Comparison of ENCODE assay signal across 26 cellular contexts in genomic region chr16:86330906-86331305, GRCh38.
DNase-seq lines count a peak whose midpoint lies in the region; ATAC-seq, FAIRE-seq and TF ChIP-seq lines count a peak whose summit lies in the region.
"Had no signal": no experiment of that assay in that cellular context is flagged by ENCODE, and none has a peak within 500 bp of the region (broad histone marks: within the 10 kb centered on the region; RNA-seq: fewer than 3 reads in every experiment).

No MANE protein-coding gene starts in this region.

- CTCF ChIA-PET in HepG2 (lab: Yijun Ruan, JAX; ENCODE audit: low intra/inter-chr PET ratio, low total read pairs), result no interaction called here

- TF ChIP-seq EP300 in HepG2 (IDR thresholded peaks at IDR 0.05; ENCODE audit: low read depth in 2 of 2, low read length in 2 of 2) (no peak), HepG2 (CRISPR knock-in tag; IDR thresholded peaks at IDR 0.05; ENCODE audit: borderline replicate concordance) (no peak)

- H3K9me3 Mint-ChIP-seq in naive thymus-derived CD8-positive, alpha-beta T cell, result no peaks in the 10 kb centered on the region

- H3K9me3 ChIP-seq in right lobe of liver, result no peaks in the 10 kb centered on the region
- no peaks in the 10 kb centered on the region for H3K9me3 ChIP-seq in HepG2 (ENCODE audit: low read length)
- H3K9me3 ChIP-seq in aorta (ENCODE audit: control insufficient read depth, low read length), result peaks cover 1% of the 10 kb centered on the region
- H3K9me3 ChIP-seq: BE2C, BLaER1 had no signal

- TF ChIP-seq CTCF in right lobe of liver (IDR thresholded peaks at IDR 0.05) (no peak), HepG2 (CRISPR knock-in tag; IDR thresholded peaks at IDR 0.05) (no peak)

- FAIRE-seq in HepG2 (lab: Jason Lieb, UNC), result no peak
- FAIRE-seq: A204.1, G401.6, GM12878, GM12892, GM18507, GM19239 had no signal

- intact Hi-C loops in right lobe of liver (cut with DNase I) (no loop called here), HepG2 (cut with micrococcal nuclease; ENCODE audit: unreplicated experiment) (no loop called here), posterior vena cava (cut with DNase I) (loop anchor here in 1 of 2 donors (10.0 kb wide), 1 partner anchor 256 kb away; no protein-coding TSS in a partner anchor), aorta (cut with DNase I) (no loop called here)

- H3K27me3 ChIP-seq in right lobe of liver (no peaks in the 10 kb centered on the region), HepG2 (ENCODE audit: control insufficient read depth in 1 of 2, insufficient read depth in 2 of 2, low read length in 2 of 2) (peaks cover 6 to 55% of the 10 kb centered on the region in 2 experiments; a peak in 4 of 5 replicates), aorta (ENCODE audit: control insufficient read depth in 1 of 2, insufficient read depth in 2 of 2, low read length in 1 of 2) (peaks cover 0 to 4% of the 10 kb centered on the region in 2 donors)
- H3K27me3 ChIP-seq: BLaER1 had no signal

- BruUV-seq in HepG2 (replicated peaks; lab: Mats Ljungman, UMichigan), result no TSS peak

- H3K4me1 Mint-ChIP-seq in naive thymus-derived CD8-positive, alpha-beta T cell, result peaks cover 0 to 1% (median 0%) of the 10 kb centered on the region in 4 donors
- H3K4me1 Mint-ChIP-seq: CD14-positive monocyte; CD4-positive, CD25-positive, alpha-beta regulatory T cell; CD8-positive, alpha-beta memory T cell had no signal

- no peak overlapping the region for H3K4me3 Mint-ChIP-seq in naive thymus-derived CD8-positive, alpha-beta T cell
- H3K4me3 Mint-ChIP-seq: CD4-positive, alpha-beta memory T cell; CD4-positive, CD25-positive, alpha-beta regulatory T cell; CD8-positive, alpha-beta memory T cell had no signal

- WGBS in right lobe of liver (ENCODE audit: insufficient coverage, low coverage, low lambda C conversion rate, missing lambda C conversion rate), result 42% methylated on average over 5 of the region's 14 CpGs
- WGBS in HepG2 (ENCODE audit: low lambda C conversion rate), result 25% methylated on average over 14 of the region's 14 CpGs
- 34 to 41% methylated on average over 14 of the region's 14 CpGs for WGBS in aorta, 2 donors

- peaks cover 13 to 61% (median 41%) of the 10 kb centered on the region in 5 donors for H3K27me3 Mint-ChIP-seq in naive thymus-derived CD8-positive, alpha-beta T cell

- no peak overlapping the region for H3K4me2 ChIP-seq in HepG2 (ENCODE audit: low read depth, low read length)
- H3K4me2 ChIP-seq: BLaER1 had no signal

- POLR2A ChIA-PET in HepG2 (lab: Yijun Ruan, JAX), result no interaction called here
- POLR2A ChIA-PET in naive thymus-derived CD8-positive, alpha-beta T cell (lab: Charles Lee), result no interaction called here

- H3K27ac Mint-ChIP-seq in naive thymus-derived CD8-positive, alpha-beta T cell, result no peak overlapping the region
- H3K27ac Mint-ChIP-seq: CD4-positive, alpha-beta memory T cell; CD4-positive, CD25-positive, alpha-beta regulatory T cell; CD8-positive, alpha-beta memory T cell had no signal

- H3K4me3 ChIP-seq in right lobe of liver (no peak overlapping the region), HepG2 (replicated peaks in 1 of 3; ENCODE audit: insufficient read depth in 1 of 3, low read depth in 2 of 3, low read length in 3 of 3) (no peak overlapping the region), aorta (ENCODE audit: low read length in 2 of 2) (no peak overlapping the region)
- H3K4me3 ChIP-seq: BLaER1, GM12878 had no signal

- no peak for TF ChIP-seq RAD21 in HepG2 (CRISPR knock-in tag; IDR thresholded peaks at IDR 0.05)

- H3K36me3 Mint-ChIP-seq in naive thymus-derived CD8-positive, alpha-beta T cell, result peaks cover 0 to 4% (median 0%) of the 10 kb centered on the region in 3 donors
- H3K36me3 Mint-ChIP-seq: CD14-positive monocyte; CD4-positive, alpha-beta memory T cell; CD4-positive, CD25-positive, alpha-beta regulatory T cell; CD8-positive, alpha-beta memory T cell had no signal

- no peak overlapping the region for H3K9ac ChIP-seq in HepG2 (ENCODE audit: insufficient read depth, low read depth, low read length)
- H3K9ac ChIP-seq: BLaER1 had no signal

- no peak overlapping the region for H3K27ac ChIP-seq in right lobe of liver
- H3K27ac ChIP-seq in HepG2 (ENCODE audit: extremely low read length, insufficient read depth, low read length), result no peak overlapping the region
- no peak overlapping the region for H3K27ac ChIP-seq in aorta (ENCODE audit: low read depth in 1 of 2, low read length in 2 of 2)
- H3K27ac ChIP-seq: BLaER1 had no signal

- no peak overlapping the region for H2AFZ ChIP-seq in HepG2 (ENCODE audit: low read length)

- H3K79me2 ChIP-seq in HepG2 (ENCODE audit: insufficient read depth, low read length), result no peaks in the 10 kb centered on the region

- ATAC-seq in right lobe of liver, result peak in 3 of 4 donors; percentile 21 to 44 (median 24)
- ATAC-seq in HepG2, result no peak
- ATAC-seq in left lobe of liver, result peak; percentile 14
- ATAC-seq in aorta (ENCODE audit: low FRiP score), result no peak
- no peak for ATAC-seq in GM18519 (IDR thresholded peaks at IDR 0.05; ENCODE audit: low FRiP score, unreplicated experiment)
- no peak for ATAC-seq in naive thymus-derived CD8-positive, alpha-beta T cell
- ATAC-seq: GM12878 had no signal

- in situ Hi-C loops in HepG2 (cut with HindIII; ENCODE audit: extremely low pct_ligation_motif_present, low pct_unique_long_range_greater_than_20kb), result no loop called here

- no peaks in the 10 kb centered on the region for H3K36me3 ChIP-seq in right lobe of liver
- no peaks in the 10 kb centered on the region for H3K36me3 ChIP-seq in HepG2 (replicated peaks in 1 of 2; ENCODE audit: control insufficient read depth in 1 of 2, insufficient read depth in 2 of 2, low read length in 2 of 2)
- no peaks in the 10 kb centered on the region for H3K36me3 ChIP-seq in aorta (ENCODE audit: control insufficient read depth in 1 of 2, insufficient read depth in 2 of 2, low read length in 1 of 2)
- H3K36me3 ChIP-seq: BE2C, BLaER1 had no signal

- no peak for DNase-seq in right lobe of liver
- no peak for DNase-seq in HepG2 (ENCODE audit: low spot score)
- no peak for DNase-seq in left lobe of liver (ENCODE audit: low spot score)
- peak; percentile 48 for DNase-seq in posterior vena cava (ENCODE audit: low spot score)
- peak; percentile 30 to 45 for DNase-seq in aorta
- no peak for DNase-seq in DMS 273 (lab: John Stamatoyannopoulos, UW; ENCODE audit: unreplicated experiment)
- no peak for DNase-seq in naive thymus-derived CD8-positive, alpha-beta T cell
- DNase-seq: 8988T; ACHN; BE2C; C1 segment of cervical spinal cord; CD4-positive, alpha-beta memory T cell; CD4-positive, CD25-positive, alpha-beta regulatory T cell; CD8-positive, alpha-beta memory T cell; COR-L47; DMS79 treated with DMSO at 0.1 percent for 48 hours; GF-D8 had no signal

- H4K20me1 ChIP-seq in HepG2 (ENCODE audit: insufficient read depth, low read length), result no peaks in the 10 kb centered on the region; the same call in 1 of the 2 replicates
- H4K20me1 ChIP-seq: BLaER1 had no signal

- H3K4me1 ChIP-seq in right lobe of liver (no peaks in the 10 kb centered on the region), HepG2 (ENCODE audit: insufficient read depth, low read length) (no peaks in the 10 kb centered on the region), aorta (ENCODE audit: control insufficient read depth in 1 of 2, insufficient read depth in 2 of 2, low read length in 2 of 2) (no peaks in the 10 kb centered on the region)
- H3K4me1 ChIP-seq: BE2C, BLaER1 had no signal

- TF ChIP-seq POLR2A in right lobe of liver (IDR thresholded peaks at IDR 0.05) (no peak), HepG2 (IDR thresholded peaks at IDR 0.05; ENCODE audit: insufficient read depth in 1 of 2, low read depth in 2 of 2, low read length in 2 of 2) (no peak)

TF ChIP-seq in HepG2, 621 proteins besides CTCF, POLR2A, EP300 and RAD21:
- no peak for TF ChIP-seq HOMEZ (CRISPR knock-in tag; IDR thresholded peaks at IDR 0.05; ENCODE audit: low read depth)
- no peak for TF ChIP-seq BRCA1 (CRISPR knock-in tag; IDR thresholded peaks at IDR 0.05)
- TF ChIP-seq ZNF580 (CRISPR knock-in tag; IDR thresholded peaks at IDR 0.05; ENCODE audit: borderline replicate concordance, low read depth), result no peak
- TF ChIP-seq REXO4 (CRISPR knock-in tag; IDR thresholded peaks at IDR 0.05; ENCODE audit: borderline replicate concordance), result no peak
- TF ChIP-seq ARID2 (CRISPR knock-in tag; IDR thresholded peaks at IDR 0.05; ENCODE audit: borderline replicate concordance), result no peak
- TF ChIP-seq ZNF552 (CRISPR knock-in tag; IDR thresholded peaks at IDR 0.05; ENCODE audit: borderline replicate concordance), result no peak
- no peak for TF ChIP-seq ZSCAN9 (CRISPR knock-in tag; IDR thresholded peaks at IDR 0.05; ENCODE audit: borderline replicate concordance)

Comparison
In these comparisons a context has a peak if more than half of its experiments do, and no peak if none do; other contexts are left out.
1. ATAC-seq: peak in right lobe of liver (3 of 4) and left lobe of liver (single experiment); none in HepG2 (single experiment), aorta (single experiment), GM18519 (single experiment) and naive thymus-derived CD8-positive, alpha-beta T cell (0 of 2).
2. DNase-seq: peak in posterior vena cava (single experiment) and aorta (2 of 2); none in right lobe of liver (0 of 3), HepG2 (single experiment), left lobe of liver (single experiment), DMS 273 (single experiment) and naive thymus-derived CD8-positive, alpha-beta T cell (0 of 10).